10 cellular contexts compared by ENCODE assay signal in the genomic region with DNA sequence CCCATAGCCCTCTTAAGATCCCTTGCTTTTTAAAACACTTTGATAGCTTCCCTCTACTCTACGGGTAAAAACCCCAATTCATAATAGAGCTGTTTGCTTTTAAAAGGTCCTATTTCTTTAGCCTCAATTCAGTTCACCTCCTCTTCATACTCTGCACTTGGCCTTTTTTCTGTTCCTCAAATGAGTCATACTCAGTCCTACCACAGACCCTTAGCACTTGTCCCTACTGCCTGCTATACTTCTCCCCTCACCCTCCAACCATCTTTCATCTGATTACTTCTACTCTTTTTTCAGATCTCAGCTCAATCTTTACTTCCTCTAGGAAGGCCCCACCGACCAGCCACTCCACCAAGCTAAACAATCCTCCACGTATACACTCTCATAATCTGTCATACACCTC. TPM values are rescaled to one million over a fixed set of nuclear protein-coding genes. Genes with fewer than 3 reads are reported as not detected.
A peak's percentile ranks its signal among the peaks of the same experiment; 100 is the strongest.
DNase-seq lines count a peak whose midpoint lies in the region; ATAC-seq lines count a peak whose summit lies in the region.
"Had no signal": no experiment of that assay in that cellular context is flagged by ENCODE, and none has a peak within 500 bp of the region (broad histone marks: within the 10 kb centered on the region; RNA-seq: fewer than 3 reads in every experiment).

No MANE protein-coding gene starts in this region.

- H3K27me3 Mint-ChIP-seq in dendritic cell treated with granulocyte-macrophage colony-stimulating factor and Interleukin-4, amounts not matched to agents 40 ng/mL and 50 ng/mL, for 4 days = no peaks in the 10 kb centered on the region

- peak overlapping the region; percentile 53 for H3K4me3 Mint-ChIP-seq in dendritic cell treated with granulocyte-macrophage colony-stimulating factor and Interleukin-4, amounts not matched to agents 40 ng/mL and 50 ng/mL, for 4 days

- peak overlapping the region; percentile 59 for H3K27ac Mint-ChIP-seq in dendritic cell treated with granulocyte-macrophage colony-stimulating factor and Interleukin-4, amounts not matched to agents 40 ng/mL and 50 ng/mL, for 4 days

- intact Hi-C loops in dendritic cell treated with granulocyte-macrophage colony-stimulating factor and Interleukin-4, amounts not matched to agents 40 ng/mL and 50 ng/mL, for 4 days (cut with micrococcal nuclease) = loop anchor here (1.0 to 5.0 kb wide), 3 partner anchors 15 to 42 kb away; a partner anchor contains a TSS
- intact Hi-C loops in left ventricle myocardium superior (cut with micrococcal nuclease) = no loop called here

- H3K9me3 Mint-ChIP-seq in dendritic cell treated with granulocyte-macrophage colony-stimulating factor and Interleukin-4, amounts not matched to agents 40 ng/mL and 50 ng/mL, for 4 days = no peaks in the 10 kb centered on the region

- in situ Hi-C loops in KBM-7 (cut with MboI; ENCODE audit: low pct_unique_long_range_greater_than_20kb, low sequenced_read_pairs) = no loop called here

- ATAC-seq in GM18861 (IDR thresholded peaks at IDR 0.05; ENCODE audit: unreplicated experiment) (peak; percentile 85), GM21825 (IDR thresholded peaks at IDR 0.05; ENCODE audit: unreplicated experiment) (peak; percentile 62), left ventricle myocardium superior (no peak)

- H3K36me3 Mint-ChIP-seq in dendritic cell treated with granulocyte-macrophage colony-stimulating factor and Interleukin-4, amounts not matched to agents 40 ng/mL and 50 ng/mL, for 4 days (ENCODE audit: low read depth) = peaks cover 55% of the 10 kb centered on the region

- DNase-seq in KBM-7 (peak; percentile 36), glomerular visceral epithelial cell (ENCODE audit: extremely low spot score) (no peak), left ventricle myocardium superior (no peak), ureter (ENCODE audit: low spot score) (no peak), amniotic stem cell (lab: John Stamatoyannopoulos, UW) (no peak)
- DNase-seq: SHP77; stimulated activated CD4-positive, alpha-beta T cell treated with anti-CD3 and anti-CD28 coated beads, Interleukin-4, amount 100 ng/mL, for 4 hours had no signal

- H3K4me1 Mint-ChIP-seq in dendritic cell treated with granulocyte-macrophage colony-stimulating factor and Interleukin-4, amounts not matched to agents 40 ng/mL and 50 ng/mL, for 4 days (ENCODE audit: low read depth) = peaks cover 62% of the 10 kb centered on the region

RNA-seq across cellular contexts. Expression of a gene that starts 2.5 kb away (rescaled TPM):
- total RNA-seq in left ventricle myocardium superior = 28.9 TPM
- total RNA-seq in ureter = 56.0 TPM

RNA-seq across cellular contexts. Expression of a gene that starts 2.6 kb away (rescaled TPM):
- total RNA-seq in left ventricle myocardium superior = 0.55 TPM
- 4.4 TPM for total RNA-seq in ureter

RNA-seq across cellular contexts. Expression of a gene that starts 15.4 kb away (rescaled TPM):
- total RNA-seq in left ventricle myocardium superior (36.6 TPM), ureter (86.5 TPM)

RNA-seq across cellular contexts. Expression of a gene that starts 17.1 kb away (rescaled TPM):
- total RNA-seq in left ventricle myocardium superior (3.7 TPM), ureter (33.5 TPM)

RNA-seq across cellular contexts. Expression of a gene that starts 47.9 kb away (rescaled TPM):
- 13.2 TPM for total RNA-seq in left ventricle myocardium superior
- 39.2 TPM for total RNA-seq in ureter
